ENCODE assay signal across 8 cellular contexts in the genomic region with DNA sequence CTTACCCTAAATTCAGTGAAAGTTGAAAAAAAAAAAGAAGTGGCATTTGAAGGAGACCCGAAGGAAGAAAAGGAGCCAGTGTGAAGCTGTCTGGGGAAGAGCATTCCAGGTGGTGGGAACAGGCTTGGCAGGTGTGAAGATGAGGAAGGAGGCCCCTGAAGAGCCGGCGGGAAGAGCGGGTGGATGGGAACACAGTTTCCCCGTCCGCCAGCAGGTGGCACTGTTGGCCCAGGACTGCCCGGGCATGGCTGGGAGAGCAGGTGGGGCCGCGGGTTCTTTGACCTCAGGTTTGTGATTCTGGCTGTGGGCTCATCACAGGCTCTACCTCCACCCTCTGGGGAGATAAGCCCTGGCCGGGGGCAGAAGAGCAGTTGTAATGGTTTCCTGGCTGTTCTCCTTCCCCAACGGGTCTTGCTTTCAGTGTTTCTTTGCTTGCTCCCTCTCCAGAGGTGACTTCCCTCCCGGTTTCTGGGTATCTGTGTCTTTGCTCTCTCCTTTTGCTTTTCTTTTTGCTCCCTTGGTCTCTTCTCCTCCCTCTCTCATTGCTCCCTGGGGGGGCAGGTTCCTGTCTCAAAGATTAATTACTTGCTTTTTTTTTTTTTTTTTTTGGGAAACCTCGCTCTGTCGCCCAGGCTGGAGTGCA. TPM values are rescaled to one million over a fixed set of nuclear protein-coding genes. Genes with fewer than 3 reads are reported as not detected.
DNase-seq lines count a peak whose midpoint lies in the region; ATAC-seq, FAIRE-seq and TF ChIP-seq lines count a peak whose summit lies in the region.

No MANE protein-coding gene starts in this region.

- WGBS in testis, 2 donors = 34 to 36% methylated on average over 14 of the region's 14 CpGs

- H4K20me1 ChIP-seq in DOHH2 (ENCODE audit: control insufficient read depth, insufficient read depth, low read depth, low read length) = no peaks in the 10 kb centered on the region

- H3K79me2 ChIP-seq in DOHH2 (ENCODE audit: control insufficient read depth, low read length) = no peaks in the 10 kb centered on the region

- H3K27ac ChIP-seq in DOHH2 (ENCODE audit: low read depth, low read length) (no peak overlapping the region), RWPE2 (ENCODE audit: poor library complexity, severe bottlenecking) (no peak overlapping the region), testis (no peak overlapping the region)

- H3K4me1 ChIP-seq in DOHH2 (ENCODE audit: control insufficient read depth, low read length) = peaks cover 20% of the 10 kb centered on the region
- no peaks in the 10 kb centered on the region for H3K4me1 ChIP-seq in RWPE2 (ENCODE audit: insufficient read depth, poor library complexity, severe bottlenecking)
- no peaks in the 10 kb centered on the region for H3K4me1 ChIP-seq in testis

- peak; percentile 86 for ATAC-seq in RWPE2 (ENCODE audit: low read depth)
- no peak for ATAC-seq in GM19035 (IDR thresholded peaks at IDR 0.05; ENCODE audit: unreplicated experiment)

- intact Hi-C loops in testis (cut with DNase I; ENCODE audit: low total_unique reads) = loop anchor here (5.0 kb wide), 1 partner anchor 184 kb away; no protein-coding TSS in a partner anchor

- H3K27me3 ChIP-seq in DOHH2 (ENCODE audit: control insufficient read depth, low read length) = no peaks in the 10 kb centered on the region
- H3K27me3 ChIP-seq in RWPE2 (ENCODE audit: insufficient read depth, poor library complexity, severe bottlenecking) = no peaks in the 10 kb centered on the region
- no peaks in the 10 kb centered on the region for H3K27me3 ChIP-seq in testis

- no peaks in the 10 kb centered on the region for H3K9me3 ChIP-seq in DOHH2 (ENCODE audit: control insufficient read depth, insufficient read depth, low read length)
- H3K9me3 ChIP-seq in RWPE2 (ENCODE audit: severe bottlenecking) = no peaks in the 10 kb centered on the region
- H3K9me3 ChIP-seq in testis = no peaks in the 10 kb centered on the region

- TF ChIP-seq POLR2A in testis (IDR thresholded peaks at IDR 0.05) = no peak

- TF ChIP-seq CTCF in DOHH2 (IDR thresholded peaks at IDR 0.05; ENCODE audit: low read depth, low read length, poor library complexity, severe bottlenecking) (peak; percentile 87), RWPE2 (IDR thresholded peaks at IDR 0.05; ENCODE audit: poor library complexity, severe bottlenecking) (peak; percentile 92), testis (IDR thresholded peaks at IDR 0.05) (peak; percentile 68 to 91 (median 85))

- peak overlapping the region; percentile 60 for H3K4me2 ChIP-seq in DOHH2 (ENCODE audit: low read length)

- peaks cover 3% of the 10 kb centered on the region; the same call in 1 of the 2 replicates for H3F3A ChIP-seq in DOHH2 (ENCODE audit: control insufficient read depth, insufficient read depth)

- H3K36me3 ChIP-seq in DOHH2 (ENCODE audit: control insufficient read depth, low read length) = no peaks in the 10 kb centered on the region
- H3K36me3 ChIP-seq in RWPE2 (ENCODE audit: low read depth) = no peaks in the 10 kb centered on the region
- H3K36me3 ChIP-seq in testis (ENCODE audit: low read depth, missing control alignments) = no peaks in the 10 kb centered on the region

- peak overlapping the region; percentile 32; the same call in 1 of the 2 replicates for H3K4me3 ChIP-seq in DOHH2 (ENCODE audit: low read length)
- H3K4me3 ChIP-seq in RWPE2 (ENCODE audit: severe bottlenecking) = no peak overlapping the region
- H3K4me3 ChIP-seq in testis = no peak overlapping the region

- no peaks in the 10 kb centered on the region for H3K9me2 ChIP-seq in DOHH2 (replicated peaks; ENCODE audit: control insufficient read depth, low read length)

- peak; percentile 90 for FAIRE-seq in HTR-8/SVneo (lab: Jason Lieb, UNC)

- DNase-seq in HTR-8/SVneo (ENCODE audit: insufficient read length, low spot score) (peak; percentile 90), RWPE2 (ENCODE audit: low spot score) (no peak), foreskin melanocyte (peak; percentile 15), nucleus accumbens (lab: John Stamatoyannopoulos, UW) (peak in 39 of 56 donors; percentile 5 to 77 (median 36)), testis (peak; percentile 73)
- peak; percentile 60 for DNase-seq in activated effector memory CD4-positive, alpha-beta T cell treated with Interleukin-2 at 50 U/mL for 16 hours

RNA-seq across cellular contexts. Expression of a gene that starts 32.3 kb away (rescaled TPM):
- total RNA-seq in testis = 10 to 100 TPM; 15.1 to 21.7 TPM
- polyA plus RNA-seq in testis (ENCODE audit: insufficient read depth, low read depth, low replicate concordance) = 10.4 TPM
